In the genomic region with DNA sequence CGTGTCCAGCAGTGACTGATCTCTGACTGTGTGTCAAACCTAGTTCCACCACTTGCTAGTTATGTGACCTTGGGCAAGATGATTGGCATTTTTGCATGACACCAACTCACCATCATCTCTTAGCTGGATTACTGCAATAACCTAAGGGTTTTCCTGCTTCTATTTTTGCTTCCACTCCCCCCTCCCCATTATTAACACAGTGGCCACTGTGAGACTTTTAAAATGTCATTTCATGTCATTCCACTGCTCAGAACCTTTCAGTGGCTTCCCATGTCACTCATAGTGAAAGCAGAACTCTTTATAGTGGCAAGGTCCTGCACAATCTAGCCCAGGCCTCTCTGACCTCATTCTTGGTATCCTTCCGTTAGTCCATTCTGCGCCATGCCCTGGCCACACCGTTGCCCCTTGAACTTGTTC, we compare ENCODE assay signal across 14 cellular contexts. TPM values are rescaled to one million over a fixed set of nuclear protein-coding genes. Genes with fewer than 3 reads are reported as not detected.
DNase-seq lines count a peak whose midpoint lies in the region; ATAC-seq and TF ChIP-seq lines count a peak whose summit lies in the region.
"Had no signal": no experiment of that assay in that cellular context is flagged by ENCODE, and none has a peak within 500 bp of the region (broad histone marks: within the 10 kb centered on the region; RNA-seq: fewer than 3 reads in every experiment).

No MANE protein-coding gene starts in this region.

- no peaks in the 10 kb centered on the region for H3K4me1 Mint-ChIP-seq in progenitor cell of endocrine pancreas (ENCODE audit: low read depth)
- H3K4me1 Mint-ChIP-seq: activated B cell treated with CpG ODN at 0.5 μM for 24 hours had no signal

- TF ChIP-seq CTCF in GM12865 (IDR thresholded peaks at IDR 0.05; ENCODE audit: insufficient read depth, low read depth, low read length, missing control alignments), result no peak
- no peak for TF ChIP-seq CTCF in progenitor cell of endocrine pancreas (IDR thresholded peaks at IDR 0.05; ENCODE audit: unreplicated experiment)

- no peaks in the 10 kb centered on the region for H3K27me3 Mint-ChIP-seq in progenitor cell of endocrine pancreas
- H3K27me3 Mint-ChIP-seq: activated B cell treated with CpG ODN at 0.5 μM for 24 hours had no signal

- H3K9me3 Mint-ChIP-seq in progenitor cell of endocrine pancreas (ENCODE audit: low read depth), result no peaks in the 10 kb centered on the region
- H3K9me3 Mint-ChIP-seq: activated B cell treated with CpG ODN at 0.5 μM for 24 hours had no signal

- peak; percentile 78 for ATAC-seq in GM19328 (IDR thresholded peaks at IDR 0.05; ENCODE audit: unreplicated experiment)
- ATAC-seq in HG02870 (IDR thresholded peaks at IDR 0.05; ENCODE audit: unreplicated experiment), result peak; percentile 89

- no peak overlapping the region for H3K4me3 ChIP-seq in GM12865 (ENCODE audit: low read depth, low read length)
- H3K4me3 ChIP-seq: dorsolateral prefrontal cortex, testis had no signal

- DNase-seq in GM12865 (ENCODE audit: low read depth) (peak; percentile 68), MV-4-11 (lab: John Stamatoyannopoulos, UW) (peak; percentile 96), progenitor cell of endocrine pancreas (ENCODE audit: low spot score, unreplicated experiment) (no peak)
- DNase-seq in activated CD4-positive, CD25-positive, alpha-beta regulatory T cell (lab: John Stamatoyannopoulos, UW), result no peak
- DNase-seq in activated CD4-positive, alpha-beta T cell treated with anti-CD3 and anti-CD28 coated beads, Interleukin-2, amount 50 U/mL, for 1 hour, result no peak
- DNase-seq in activated CD8-positive, alpha-beta memory T cell treated with anti-CD3 and anti-CD28 coated beads, Interleukin-2, amount 50 U/mL, for 48 hours, result no peak
- DNase-seq: activated B cell treated with CpG ODN at 0.5 μM for 24 hours; activated naive CD4-positive, alpha-beta T cell; dorsolateral prefrontal cortex; hippocampal formation; NK-92 treated with Interleukin-12 subunit alpha and Interleukin-12 subunit beta, amount 100 ng/mL, for 24 hours; testis had no signal

- H3K36me3 Mint-ChIP-seq in progenitor cell of endocrine pancreas (ENCODE audit: insufficient read depth), result no peaks in the 10 kb centered on the region

- H3K27ac Mint-ChIP-seq in progenitor cell of endocrine pancreas, result no peak overlapping the region
- H3K27ac Mint-ChIP-seq: activated B cell treated with CpG ODN at 0.5 μM for 24 hours had no signal

- no peak overlapping the region for H3K4me3 Mint-ChIP-seq in progenitor cell of endocrine pancreas (ENCODE audit: low read depth)
- H3K4me3 Mint-ChIP-seq: activated B cell treated with CpG ODN at 0.5 μM for 24 hours had no signal

RNA-seq across cellular contexts. Expression of a gene that starts 4.8 kb away (rescaled TPM):
- total RNA-seq in progenitor cell of endocrine pancreas, result not detected in 2 replicates
- total RNA-seq: activated B cell treated with CpG ODN at 0.5 μM for 24 hours had no signal

Comparison
In these comparisons a context has a peak if more than half of its experiments do, and no peak if none do; other contexts are left out.
1. DNase-seq: peak in GM12865 (single experiment) and MV-4-11 (single experiment); none in progenitor cell of endocrine pancreas (single experiment), activated CD4-positive, CD25-positive, alpha-beta regulatory T cell (0 of 4), activated CD4-positive, alpha-beta T cell treated with anti-CD3 and anti-CD28 coated beads, Interleukin-2, amount 50 U/mL, for 1 hour (single experiment) and activated CD8-positive, alpha-beta memory T cell treated with anti-CD3 and anti-CD28 coated beads, Interleukin-2, amount 50 U/mL, for 48 hours (single experiment).